ENCODE assay signal across 15 cellular contexts in genomic region chr4:163598028-163598427, GRCh38.
DNase-seq lines count a peak whose midpoint lies in the region; ATAC-seq and TF ChIP-seq lines count a peak whose summit lies in the region.
"Had no signal": no experiment of that assay in that cellular context is flagged by ENCODE, and none has a peak within 500 bp of the region (broad histone marks: within the 10 kb centered on the region; RNA-seq: fewer than 3 reads in every experiment).

No MANE protein-coding gene starts in this region.

- peak; percentile 53 for DNase-seq in GM12865 (ENCODE audit: low read depth)
- no peak for DNase-seq in activated CD4-positive, alpha-beta T cell treated with anti-CD3 and anti-CD28 coated beads for 1 hour
- DNase-seq in hepatocyte (ENCODE audit: low spot score) = no peak
- DNase-seq in osteoblast (ENCODE audit: insufficient read length, low spot score, missing footprints) = no peak
- no peak for DNase-seq in A673 (ENCODE audit: low spot score)
- DNase-seq: activated CD4-positive, alpha-beta T cell treated with anti-CD3 and anti-CD28 coated beads for 36 hours; activated T-cell treated with anti-CD3 and anti-CD28 coated beads, Interleukin-2, amount 50 U/mL, for 72 hours; midbrain; posterior cingulate gyrus; stimulated activated CD4-positive, alpha-beta T cell treated with anti-CD3 and anti-CD28 coated beads, Interleukin-15, amount 100 ng/mL, for 24 hours had no signal

- no peaks in the 10 kb centered on the region for H3K79me2 ChIP-seq in hepatocyte
- H3K79me2 ChIP-seq in osteoblast (ENCODE audit: insufficient read depth, low read length) = no peaks in the 10 kb centered on the region

- H3K9me3 ChIP-seq in hepatocyte (ENCODE audit: low read depth) (no peaks in the 10 kb centered on the region), osteoblast (ENCODE audit: low read depth, low read length) (no peaks in the 10 kb centered on the region), A673 (ENCODE audit: low read depth, low read length, poor library complexity, severe bottlenecking) (no peaks in the 10 kb centered on the region)
- H3K9me3 ChIP-seq: A549 had no signal

- POLR2A ChIA-PET in A673 (lab: Charles Lee; ENCODE audit: low non-redundant PET) = no interaction called here

- no peak overlapping the region for H3K4me2 ChIP-seq in hepatocyte
- H3K4me2 ChIP-seq in osteoblast (ENCODE audit: insufficient read depth, low read length) = no peak overlapping the region
- H3K4me2 ChIP-seq: A549 had no signal

- H3K36me3 ChIP-seq in hepatocyte (replicated peaks; ENCODE audit: insufficient read depth, low read depth) = no peaks in the 10 kb centered on the region
- no peaks in the 10 kb centered on the region for H3K36me3 ChIP-seq in osteoblast (ENCODE audit: insufficient read depth, low read length)
- H3K36me3 ChIP-seq in A673 (ENCODE audit: insufficient read depth, low read length, poor library complexity, severe bottlenecking) = no peaks in the 10 kb centered on the region

- H3K4me3 ChIP-seq in GM12865 (ENCODE audit: low read depth, low read length) (no peak overlapping the region), hepatocyte (no peak overlapping the region), osteoblast (ENCODE audit: insufficient read depth, low read length) (no peak overlapping the region), A673 (ENCODE audit: low read depth, low read length, poor library complexity, severe bottlenecking) (no peak overlapping the region)
- H3K4me3 ChIP-seq: A549 had no signal

- H3K27me3 ChIP-seq in hepatocyte (no peaks in the 10 kb centered on the region), osteoblast (ENCODE audit: insufficient read depth, low read length) (no peaks in the 10 kb centered on the region), A673 (replicated peaks; ENCODE audit: insufficient read depth, low read depth, low read length, poor library complexity) (no peaks in the 10 kb centered on the region)

- no peaks in the 10 kb centered on the region for H3K4me1 ChIP-seq in hepatocyte (ENCODE audit: insufficient read depth)
- no peaks in the 10 kb centered on the region for H3K4me1 ChIP-seq in osteoblast (ENCODE audit: insufficient read depth, low read length)
- no peaks in the 10 kb centered on the region for H3K4me1 ChIP-seq in A673 (ENCODE audit: insufficient read depth, low read length, poor library complexity, severe bottlenecking)
- H3K4me1 ChIP-seq: A549 had no signal

- peak; percentile 77 for ATAC-seq in GM19397 (IDR thresholded peaks at IDR 0.05; ENCODE audit: unreplicated experiment)
- peak; percentile 65 for ATAC-seq in HG02798 (IDR thresholded peaks at IDR 0.05; ENCODE audit: poor library complexity, unreplicated experiment)
- peak; percentile 71 for ATAC-seq in HG03521 (IDR thresholded peaks at IDR 0.05; ENCODE audit: unreplicated experiment)
- ATAC-seq: A549; activated CD4-positive, alpha-beta T cell treated with anti-CD3 and anti-CD28 coated beads for 36 hours; activated T-cell treated with anti-CD3 and anti-CD28 coated beads, Interleukin-2, amount 50 U/mL, for 72 hours had no signal

- no peaks in the 10 kb centered on the region for H3K9me2 ChIP-seq in hepatocyte (replicated peaks; ENCODE audit: insufficient read depth)

- BruUV-seq in A673 (replicated peaks; lab: Mats Ljungman, UMichigan) = no TSS peak

- no peak for TF ChIP-seq CTCF in GM12865 (IDR thresholded peaks at IDR 0.05; ENCODE audit: insufficient read depth, low read depth, low read length, missing control alignments)
- TF ChIP-seq CTCF in hepatocyte (IDR thresholded peaks at IDR 0.05; ENCODE audit: poor library complexity) = no peak
- no peak for TF ChIP-seq CTCF in osteoblast (IDR thresholded peaks at IDR 0.05; ENCODE audit: extremely low read depth, low read depth, low read length)
- TF ChIP-seq CTCF in A673 (conservative IDR thresholded peaks at IDR 0.05; ENCODE audit: low read depth, low read length) = no peak

- 92% methylated on average over 4 of the region's 4 CpGs for WGBS in hepatocyte (ENCODE audit: low lambda C conversion rate, missing lambda C conversion rate)

- H4K20me1 ChIP-seq in hepatocyte (ENCODE audit: insufficient read depth, poor library complexity, severe bottlenecking) (no peaks in the 10 kb centered on the region), osteoblast (ENCODE audit: insufficient read depth, low read length) (no peaks in the 10 kb centered on the region)

- CTCF ChIA-PET in A673 (lab: Charles Lee) = no interaction called here

- no peak overlapping the region for H2AFZ ChIP-seq in hepatocyte
- no peak overlapping the region for H2AFZ ChIP-seq in osteoblast (ENCODE audit: low read length)

- H3K27ac ChIP-seq in hepatocyte (no peak overlapping the region), osteoblast (ENCODE audit: low read depth, low read length) (no peak overlapping the region), A673 (ENCODE audit: low read depth, low read length, poor library complexity, severe bottlenecking) (no peak overlapping the region)
- H3K27ac ChIP-seq: A549, HL-60 had no signal

- intact Hi-C loops in A673 (cut with micrococcal nuclease; ENCODE audit: unreplicated experiment) = no loop called here
